ENCODE assay signal across 27 cellular contexts in genomic region chr12:108349245-108349644, GRCh38. TPM values are rescaled to one million over a fixed set of nuclear protein-coding genes. Genes with fewer than 3 reads are reported as not detected.
DNase-seq lines count a peak whose midpoint lies in the region; ATAC-seq and TF ChIP-seq lines count a peak whose summit lies in the region.
"Had no signal": no experiment of that assay in that cellular context is flagged by ENCODE, and none has a peak within 500 bp of the region (broad histone marks: within the 10 kb centered on the region; RNA-seq: fewer than 3 reads in every experiment).

No MANE protein-coding gene starts in this region.

- no peaks in the 10 kb centered on the region for H3K27me3 Mint-ChIP-seq in activated naive CD4-positive, alpha-beta T cell treated with anti-CD3 and anti-CD28 coated beads, Interleukin-2, amount 10 ng/mL, durations not matched to agents 7 days and 5 days
- peaks cover 2% of the 10 kb centered on the region for H3K27me3 Mint-ChIP-seq in activated T-helper 1 cell treated with anti-CD3 and anti-CD28 coated beads, Interleukin-12 subunit alpha, Interleukin-12 subunit beta, Interleukin-2, Interleukin-4 antibody, amounts not matched to agents 30 ng/mL and 10 ng/mL and 1 ng/mL, durations not matched to agents 14 hours and 24 hours and 36 hours (ENCODE audit: insufficient read depth)
- H3K27me3 Mint-ChIP-seq: activated CD8-positive, alpha-beta T cell treated with anti-CD3 and anti-CD28 coated beads for 36 hours had no signal

- H3K4me3 ChIP-seq in IMR-90 (ENCODE audit: insufficient read depth, low read depth, low read length) (no peak overlapping the region), brain microvascular endothelial cell (ENCODE audit: low read depth, low read length) (no peak overlapping the region)
- H3K4me3 ChIP-seq: Peyer's patch, upper lobe of right lung had no signal

- no peaks in the 10 kb centered on the region for H4K20me1 ChIP-seq in IMR-90 (ENCODE audit: insufficient read depth, low read length)

- H4K5ac ChIP-seq in IMR-90 (ENCODE audit: low read depth, low read length), result no peak overlapping the region

- H3K9me3 Mint-ChIP-seq in activated naive CD4-positive, alpha-beta T cell treated with anti-CD3 and anti-CD28 coated beads, Interleukin-2, amount 10 ng/mL, durations not matched to agents 7 days and 5 days, result no peaks in the 10 kb centered on the region
- H3K9me3 Mint-ChIP-seq in activated T-helper 1 cell treated with anti-CD3 and anti-CD28 coated beads, Interleukin-12 subunit alpha, Interleukin-12 subunit beta, Interleukin-2, Interleukin-4 antibody, amounts not matched to agents 30 ng/mL and 10 ng/mL and 1 ng/mL, durations not matched to agents 14 hours and 24 hours and 36 hours, result no peaks in the 10 kb centered on the region
- H3K9me3 Mint-ChIP-seq: activated naive CD4-positive, alpha-beta T cell treated with anti-CD3 and anti-CD28 coated beads for 36 hours; T-helper 2 cell treated with Interferon-gamma antibody and Interleukin-4, amounts not matched to agents 5 μg/mL and 100 μg/mL, for 36 hours had no signal

- no peaks in the 10 kb centered on the region for H3K36me3 Mint-ChIP-seq in activated naive CD4-positive, alpha-beta T cell treated with anti-CD3 and anti-CD28 coated beads, Interleukin-2, amount 10 ng/mL, durations not matched to agents 7 days and 5 days
- H3K36me3 Mint-ChIP-seq in activated T-helper 1 cell treated with anti-CD3 and anti-CD28 coated beads, Interleukin-12 subunit alpha, Interleukin-12 subunit beta, Interleukin-2, Interleukin-4 antibody, amounts not matched to agents 30 ng/mL and 10 ng/mL and 1 ng/mL, durations not matched to agents 14 hours and 24 hours and 36 hours (ENCODE audit: low read depth), result no peaks in the 10 kb centered on the region
- H3K36me3 Mint-ChIP-seq: natural killer cell, WTC11 had no signal

- H2BK5ac ChIP-seq in IMR-90 (ENCODE audit: low read depth, low read length, poor library complexity, severe bottlenecking), result no peak overlapping the region

- H2AK5ac ChIP-seq in IMR-90 (ENCODE audit: low read depth, low read length), result no peak overlapping the region

- BruUV-seq in IMR-90 (replicated peaks; lab: Mats Ljungman, UMichigan), result no TSS peak

- H3K27me3 ChIP-seq in IMR-90 (ENCODE audit: control insufficient read depth, insufficient read depth, low read length) (no peaks in the 10 kb centered on the region), brain microvascular endothelial cell (replicated peaks) (no peaks in the 10 kb centered on the region)
- H3K27me3 ChIP-seq: Peyer's patch, upper lobe of right lung had no signal

- H3K4me1 ChIP-seq in IMR-90 (ENCODE audit: control insufficient read depth, insufficient read depth, low read length), result no peaks in the 10 kb centered on the region
- H3K4me1 ChIP-seq: Peyer's patch, upper lobe of right lung had no signal

- H2AK9ac ChIP-seq in IMR-90 (replicated peaks; ENCODE audit: low read depth, low read length, poor library complexity), result no peak overlapping the region

- POLR2A ChIA-PET in IMR-90 (lab: Charles Lee; ENCODE audit: unreplicated experiment), result no interaction called here

- no peak overlapping the region for H4K8ac ChIP-seq in IMR-90 (ENCODE audit: low read depth in 2 of 2, low read length in 2 of 2)

- H3K27ac ChIP-seq in IMR-90 (ENCODE audit: insufficient read depth, low read length) (no peak overlapping the region), brain microvascular endothelial cell (no peak overlapping the region)
- H3K27ac ChIP-seq: Peyer's patch, upper lobe of right lung had no signal

- no peak overlapping the region for H2BK20ac ChIP-seq in IMR-90 (ENCODE audit: low read depth, low read length)

- no peaks in the 10 kb centered on the region for H3K9me3 ChIP-seq in IMR-90 (ENCODE audit: control insufficient read depth, insufficient read depth, low read length)
- H3K9me3 ChIP-seq: Peyer's patch, upper lobe of right lung had no signal

- no peaks in the 10 kb centered on the region for H3K79me1 ChIP-seq in IMR-90 (ENCODE audit: low read depth in 1 of 2, low read length in 2 of 2)

- no peak overlapping the region for H3K23ac ChIP-seq in IMR-90 (ENCODE audit: low read depth, low read length)

- H3K4me2 ChIP-seq in IMR-90 (ENCODE audit: low read depth, low read length), result no peak overlapping the region

- H3K4me3 Mint-ChIP-seq in activated naive CD4-positive, alpha-beta T cell treated with anti-CD3 and anti-CD28 coated beads, Interleukin-2, amount 10 ng/mL, durations not matched to agents 7 days and 5 days, result no peak overlapping the region
- no peak overlapping the region for H3K4me3 Mint-ChIP-seq in activated T-helper 1 cell treated with anti-CD3 and anti-CD28 coated beads, Interleukin-12 subunit alpha, Interleukin-12 subunit beta, Interleukin-2, Interleukin-4 antibody, amounts not matched to agents 30 ng/mL and 10 ng/mL and 1 ng/mL, durations not matched to agents 14 hours and 24 hours and 36 hours
- H3K4me3 Mint-ChIP-seq: activated CD8-positive, alpha-beta T cell treated with anti-CD3 and anti-CD28 coated beads for 36 hours; activated naive CD4-positive, alpha-beta T cell treated with anti-CD3 and anti-CD28 coated beads for 36 hours; H9; natural killer cell; T-helper 2 cell treated with Interferon-gamma antibody and Interleukin-4, amounts not matched to agents 5 μg/mL and 100 μg/mL, for 36 hours; WTC11 had no signal

- no peaks in the 10 kb centered on the region for H3K9me1 ChIP-seq in IMR-90 (ENCODE audit: insufficient read depth, low read length)

- in situ Hi-C loops in IMR-90 (cut with MboI; ENCODE audit: low sequenced_read_pairs) (no loop called here), brain microvascular endothelial cell (cut with HindIII; ENCODE audit: low pct_ligation_motif_present, low sequenced_read_pairs) (no loop called here)

- TF ChIP-seq RAD21 in IMR-90 (IDR thresholded peaks at IDR 0.05; ENCODE audit: low read length), result no peak

- H3K36me3 ChIP-seq in IMR-90 (ENCODE audit: control insufficient read depth, insufficient read depth, low read length) (no peaks in the 10 kb centered on the region), brain microvascular endothelial cell (replicated peaks) (no peaks in the 10 kb centered on the region)
- H3K36me3 ChIP-seq: Peyer's patch, upper lobe of right lung had no signal

- H2BK120ac ChIP-seq in IMR-90 (ENCODE audit: low read depth, low read length), result no peak overlapping the region

- H3K56ac ChIP-seq in IMR-90 (ENCODE audit: extremely low read depth, insufficient read depth, low read length), result no peak overlapping the region

- no peak overlapping the region for H4K91ac ChIP-seq in IMR-90 (ENCODE audit: insufficient read depth, low read depth, low read length)

- no peak overlapping the region for H3K14ac ChIP-seq in IMR-90 (replicated peaks; ENCODE audit: low read depth, low read length)

- H2BK15ac ChIP-seq in IMR-90 (ENCODE audit: low read depth, low read length), result no peak overlapping the region

- dilution Hi-C loops in IMR-90 (cut with HindIII; ENCODE audit: low sequenced_read_pairs, unreplicated experiment), result no loop called here

- no peak overlapping the region for H2AFZ ChIP-seq in IMR-90 (replicated peaks; ENCODE audit: low read length, poor library complexity)

- no peaks in the 10 kb centered on the region for H3K4me1 Mint-ChIP-seq in activated naive CD4-positive, alpha-beta T cell treated with anti-CD3 and anti-CD28 coated beads, Interleukin-2, amount 10 ng/mL, durations not matched to agents 7 days and 5 days
- no peaks in the 10 kb centered on the region for H3K4me1 Mint-ChIP-seq in activated T-helper 1 cell treated with anti-CD3 and anti-CD28 coated beads, Interleukin-12 subunit alpha, Interleukin-12 subunit beta, Interleukin-2, Interleukin-4 antibody, amounts not matched to agents 30 ng/mL and 10 ng/mL and 1 ng/mL, durations not matched to agents 14 hours and 24 hours and 36 hours (ENCODE audit: low read depth)

- no peak for TF ChIP-seq POLR2A in IMR-90 (IDR thresholded peaks at IDR 0.05; ENCODE audit: low read depth, low read length)

- TF ChIP-seq CTCF in IMR-90 (conservative IDR thresholded peaks at IDR 0.05; ENCODE audit: low read depth, low read length), result no peak
- TF ChIP-seq CTCF in brain microvascular endothelial cell (IDR thresholded peaks at IDR 0.05; ENCODE audit: low read depth, low read length, missing control alignments), result no peak

- H3K27ac Mint-ChIP-seq in activated naive CD4-positive, alpha-beta T cell treated with anti-CD3 and anti-CD28 coated beads, Interleukin-2, amount 10 ng/mL, durations not matched to agents 7 days and 5 days, result no peak overlapping the region
- H3K27ac Mint-ChIP-seq in activated T-helper 1 cell treated with anti-CD3 and anti-CD28 coated beads, Interleukin-12 subunit alpha, Interleukin-12 subunit beta, Interleukin-2, Interleukin-4 antibody, amounts not matched to agents 30 ng/mL and 10 ng/mL and 1 ng/mL, durations not matched to agents 14 hours and 24 hours and 36 hours, result no peak overlapping the region
- H3K27ac Mint-ChIP-seq: activated CD8-positive, alpha-beta T cell treated with anti-CD3 and anti-CD28 coated beads for 36 hours; activated naive CD4-positive, alpha-beta T cell treated with anti-CD3 and anti-CD28 coated beads for 36 hours; H9; T-helper 2 cell treated with Interferon-gamma antibody and Interleukin-4, amounts not matched to agents 5 μg/mL and 100 μg/mL, for 36 hours; WTC11 had no signal

- H3K18ac ChIP-seq in IMR-90 (ENCODE audit: low read depth, low read length), result no peak overlapping the region

- intact Hi-C loops in IMR-90 (cut with micrococcal nuclease), result no loop called here
- intact Hi-C loops in activated T-helper 1 cell treated with anti-CD3 and anti-CD28 coated beads, Interleukin-12 subunit alpha, Interleukin-12 subunit beta, Interleukin-2, Interleukin-4 antibody, amounts not matched to agents 30 ng/mL and 10 ng/mL and 1 ng/mL, durations not matched to agents 14 hours and 24 hours and 36 hours (cut with micrococcal nuclease), result no loop called here

- WGBS in IMR-90 (ENCODE audit: extremely low coverage in 2 of 2, insufficient read length in 1 of 2), 2 experiments, result no CpG with 5 or more reads among the region's 8 CpGs

- 0 out of 2 replicates have a peak, but pooled peaks have one; percentile 24 for ATAC-seq in IMR-90 (ENCODE audit: low read depth)
- ATAC-seq: activated CD8-positive, alpha-beta T cell treated with anti-CD3 and anti-CD28 coated beads for 36 hours; natural killer cell; stimulated activated naive CD8-positive, alpha-beta T cell treated with anti-CD3 and anti-CD28 coated beads, Interleukin-15, Interleukin-2, amounts not matched to agents 100 U/mL and 50 U/mL, for 24 hours; upper lobe of right lung; WTC11 had no signal

- no peak overlapping the region for H3K9ac ChIP-seq in IMR-90 (ENCODE audit: low read depth, low read length)

- no peak overlapping the region for H3K4ac ChIP-seq in IMR-90 (ENCODE audit: low read depth, low read length)

- DNase-seq in IMR-90 (no peak), brain microvascular endothelial cell (peak; percentile 35), iris pigment epithelial cell (ENCODE audit: low read depth) (peak; percentile 28), stromal cell of bone marrow (ENCODE audit: low read depth) (peak; percentile 77), NCI-H1694 (lab: John Stamatoyannopoulos, UW) (no peak)
- DNase-seq in activated naive CD4-positive, alpha-beta T cell treated with anti-CD3 and anti-CD28 coated beads, Interleukin-2, amount 10 ng/mL, durations not matched to agents 7 days and 5 days, result no peak
- no peak for DNase-seq in activated naive CD4-positive, alpha-beta T cell treated with Interleukin-2 at 50 U/mL for 16 hours
- DNase-seq in activated T-helper 1 cell treated with anti-CD3 and anti-CD28 coated beads, Interleukin-12 subunit alpha, Interleukin-12 subunit beta, Interleukin-2, Interleukin-4 antibody, amounts not matched to agents 30 ng/mL and 10 ng/mL and 1 ng/mL, durations not matched to agents 14 hours and 24 hours and 36 hours (ENCODE audit: low spot score), result no peak
- DNase-seq: activated CD8-positive, alpha-beta T cell treated with anti-CD3 and anti-CD28 coated beads for 36 hours; activated naive CD4-positive, alpha-beta T cell treated with anti-CD3 and anti-CD28 coated beads for 36 hours; AML-193; H9; Kasumi-1; kidney glomerular epithelial cell; mesendoderm; natural killer cell; NCI-H1092 treated with DMSO at 0.1 percent for 48 hours; NCI-H2081; Peyer's patch; small intestine; stimulated activated CD4-positive, alpha-beta T cell treated with anti-CD3 and anti-CD28 coated beads, Interleukin-4, amount 100 ng/mL, for 1 hour; stimulated activated naive CD8-positive, alpha-beta T cell treated with anti-CD3 and anti-CD28 coated beads, Interleukin-15, Interleukin-2, amounts not matched to agents 100 U/mL and 50 U/mL, for 24 hours; upper lobe of right lung had no signal

- CTCF ChIA-PET in IMR-90 (lab: Yijun Ruan, JAX), result no interaction called here
- CTCF ChIA-PET in activated naive CD4-positive, alpha-beta T cell treated with anti-CD3 and anti-CD28 coated beads, Interleukin-2, amount 10 ng/mL, durations not matched to agents 7 days and 5 days (lab: Charles Lee), result interaction anchor here (0.6 kb wide), 1 partner anchor 142 kb away, joined by 3 read pairs; no protein-coding TSS in a partner anchor

RNA-seq across cellular contexts. Expression of gene CMKLR1, which starts 10.1 kb away (rescaled TPM):
- total RNA-seq in IMR-90 (2012; rRNA removed), result not detected in 2 replicates
- polyA plus RNA-seq in IMR-90 (2012; rRNA removed), result not detected in 2 replicates
- not detected in 2 replicates for polyA plus RNA-seq in IMR-90 (2012; cell fraction: cytosol; rRNA removed)
- polyA plus RNA-seq in IMR-90 (2012; cell fraction: nucleus; rRNA removed; ENCODE audit: low replicate concordance), result not detected in 2 replicates
- not detected in 2 replicates for total RNA-seq in activated T-helper 1 cell treated with anti-CD3 and anti-CD28 coated beads, Interleukin-12 subunit alpha, Interleukin-12 subunit beta, Interleukin-2, Interleukin-4 antibody, amounts not matched to agents 30 ng/mL and 10 ng/mL and 1 ng/mL, durations not matched to agents 14 hours and 24 hours and 36 hours
- total RNA-seq: activated CD8-positive, alpha-beta T cell treated with anti-CD3 and anti-CD28 coated beads for 36 hours; activated naive CD4-positive, alpha-beta T cell treated with anti-CD3 and anti-CD28 coated beads for 36 hours; HT-29; NCI-H460 had no signal

Comparison
In these comparisons a context has a peak if more than half of its experiments do, and no peak if none do; other contexts are left out.
1. DNase-seq: peak in brain microvascular endothelial cell (single experiment), iris pigment epithelial cell (single experiment) and stromal cell of bone marrow (single experiment); none in IMR-90 (single experiment), activated naive CD4-positive, alpha-beta T cell treated with anti-CD3 and anti-CD28 coated beads, Interleukin-2, amount 10 ng/mL, durations not matched to agents 7 days and 5 days (single experiment), activated naive CD4-positive, alpha-beta T cell treated with Interleukin-2 at 50 U/mL for 16 hours (single experiment), activated T-helper 1 cell treated with anti-CD3 and anti-CD28 coated beads, Interleukin-12 subunit alpha, Interleukin-12 subunit beta, Interleukin-2, Interleukin-4 antibody, amounts not matched to agents 30 ng/mL and 10 ng/mL and 1 ng/mL, durations not matched to agents 14 hours and 24 hours and 36 hours (single experiment) and NCI-H1694 (single experiment).